Comparison of ENCODE assay signal across 9 cellular contexts in the genomic region with DNA sequence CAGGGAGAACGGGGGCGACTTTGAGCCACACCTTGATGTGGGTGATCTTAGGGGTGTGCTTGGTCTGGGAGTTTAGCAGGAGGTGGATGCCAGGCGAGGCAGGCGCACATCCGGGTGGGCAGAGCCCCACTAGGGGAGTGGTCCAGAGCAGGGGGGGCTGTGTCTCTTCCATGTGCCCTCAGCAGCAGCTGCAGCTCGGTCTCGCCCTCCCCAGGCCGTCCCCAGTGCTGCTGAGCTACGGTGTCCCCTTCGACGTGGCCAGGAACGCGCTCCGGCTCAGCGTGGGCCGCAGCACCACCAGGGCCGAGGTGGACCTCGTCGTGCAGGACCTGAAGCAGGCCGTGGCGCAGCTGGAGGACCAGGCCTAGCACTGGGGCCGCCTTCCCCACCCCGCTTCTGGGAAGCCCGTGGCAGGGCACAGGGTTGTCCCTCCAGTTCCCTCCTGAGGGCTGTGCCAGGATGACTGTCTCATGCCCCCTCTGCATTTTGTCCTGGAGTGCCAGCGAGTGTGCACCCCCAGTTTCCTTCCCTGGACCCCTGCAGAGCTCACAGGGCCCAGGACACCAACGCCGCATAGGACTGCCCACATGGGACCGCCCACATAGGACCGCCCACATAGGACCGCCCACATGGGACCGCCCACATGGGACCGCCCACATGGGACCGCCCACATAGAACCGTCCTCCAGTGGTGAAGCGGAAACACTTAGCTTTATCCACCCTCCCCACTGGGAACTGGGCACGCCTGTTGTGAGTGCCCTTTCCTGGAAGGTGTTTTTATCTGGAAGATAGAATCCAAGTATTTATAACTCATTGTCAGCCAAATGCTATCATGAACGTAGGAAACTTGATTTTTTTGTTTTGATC. TPM values are rescaled to one million over a fixed set of nuclear protein-coding genes. Genes with fewer than 3 reads are reported as not detected.
DNase-seq lines count a peak whose midpoint lies in the region; ATAC-seq, FAIRE-seq and TF ChIP-seq lines count a peak whose summit lies in the region.
"Had no signal": no experiment of that assay in that cellular context is flagged by ENCODE, and none has a peak within 500 bp of the region (broad histone marks: within the 10 kb centered on the region; RNA-seq: fewer than 3 reads in every experiment).

No MANE protein-coding gene starts in this region.

- H4K8ac ChIP-seq in H1 (ENCODE audit: extremely low read depth, insufficient read depth, low read length): no peak overlapping the region

- H3K4me1 ChIP-seq in Peyer's patch: peaks cover 0 to 12% (median 7%) of the 10 kb centered on the region in 4 donors
- H3K4me1 ChIP-seq in H1 (replicated peaks in 1 of 4; ENCODE audit: control insufficient read depth in 3 of 4, insufficient read depth in 4 of 4, low read length in 3 of 4): peaks cover 0 to 21% (median 13%) of the 10 kb centered on the region in 4 experiments; a peak in 6 of 7 replicates

- H3K4me3 ChIP-seq in AG10803 (ENCODE audit: low read length): no peak overlapping the region
- no peak overlapping the region for H3K4me3 ChIP-seq in Peyer's patch
- H3K4me3 ChIP-seq in H1 (ENCODE audit: extremely low read depth in 1 of 4, insufficient read depth in 2 of 4, low read depth in 3 of 4, low read length in 4 of 4): no peak overlapping the region

- peak overlapping the region; percentile 98; the same call in 1 of the 2 replicates for H2BK12ac ChIP-seq in H1 (ENCODE audit: low read depth, low read length)

- no peak for TF ChIP-seq EP300 in H1 (IDR thresholded peaks at IDR 0.05; ENCODE audit: borderline replicate concordance in 1 of 2, low read depth in 2 of 2, low read length in 2 of 2)

- POLR2A ChIA-PET in H1 (lab: Charles Lee; ENCODE audit: partially characterized antibody): interaction anchor here (0.7 to 3.0 kb wide), 10 partner anchors 7 to 128 kb away, joined by 3 to 23 read pairs (median 4); a partner anchor contains a TSS

- peak; percentile 62 for ATAC-seq in HG02943 (IDR thresholded peaks at IDR 0.05; ENCODE audit: low read depth, unreplicated experiment)
- ATAC-seq in naive B cell (ENCODE audit: low read depth in 2 of 2): peak; percentile 79 to 93
- ATAC-seq in GM18858 (IDR thresholded peaks at IDR 0.05; ENCODE audit: unreplicated experiment): no peak

- no peaks in the 10 kb centered on the region for H3K79me2 ChIP-seq in H1 (ENCODE audit: control insufficient read depth in 1 of 2, insufficient read depth in 2 of 2, low read length in 2 of 2)

- H3K27me3 Mint-ChIP-seq in naive B cell: no peaks in the 10 kb centered on the region

- peak; percentile 77 for FAIRE-seq in H1 (lab: Jason Lieb, UNC)

- no peak for TF ChIP-seq RAD21 in H1 (IDR thresholded peaks at IDR 0.05 in 1 of 2, conservative IDR thresholded peaks at IDR 0.05 in 1 of 2; ENCODE audit: low read depth in 2 of 2, low read length in 2 of 2)

- H3K9ac ChIP-seq in H1 (replicated peaks in 1 of 4; ENCODE audit: extremely low read depth in 1 of 4, low read depth in 3 of 4, low read length in 3 of 4): no peak overlapping the region; a peak in 1 of 7 replicates
- H3K9ac ChIP-seq: KMS-11 had no signal

- CTCF ChIA-PET in H1 (lab: Charles Lee; ENCODE audit: partially characterized antibody): interaction anchor here (0.6 to 3.0 kb wide), 12 partner anchors 10 to 163 kb away, joined by 3 to 21 read pairs (median 3); no protein-coding TSS in a partner anchor

- no peak overlapping the region for H2BK120ac ChIP-seq in H1 (replicated peaks; ENCODE audit: low read depth, low read length)

- H4K20me1 ChIP-seq in H1 (replicated peaks in 1 of 2; ENCODE audit: control insufficient read depth in 1 of 2, insufficient read depth in 2 of 2, low read length in 2 of 2): peaks cover 0 to 2% of the 10 kb centered on the region in 2 experiments

- peaks cover 0 to 2% (median 0%) of the 10 kb centered on the region in 7 donors for H3K9me3 Mint-ChIP-seq in naive B cell

- H3K36me3 Mint-ChIP-seq in naive B cell: no peaks in the 10 kb centered on the region

- peak overlapping the region in 6 of 8 donors; percentile 41 to 88 (median 69) for H3K4me3 Mint-ChIP-seq in naive B cell

- no peak overlapping the region for H4K5ac ChIP-seq in H1 (ENCODE audit: insufficient read length, low read depth, low read length)

- no peak overlapping the region for H3K23ac ChIP-seq in H1 (ENCODE audit: insufficient read length)

- no peak for TF ChIP-seq CTCF in AG10803 (conservative IDR thresholded peaks at IDR 0.05; ENCODE audit: low read length)
- TF ChIP-seq CTCF in GM13977 (IDR thresholded peaks at IDR 0.05; ENCODE audit: extremely low read depth, insufficient read depth, missing control alignments): no peak
- TF ChIP-seq CTCF in Peyer's patch (IDR thresholded peaks at IDR 0.05): no peak
- no peak for TF ChIP-seq CTCF in H1 (IDR thresholded peaks at IDR 0.05; ENCODE audit: control extremely low read depth in 1 of 3, insufficient read depth in 1 of 3, low read depth in 1 of 3, low read length in 3 of 3)

- peak; percentile 38 for DNase-seq in AG10803 (ENCODE audit: low read depth)
- DNase-seq in GM13977 (ENCODE audit: low spot score): peak; percentile 89
- DNase-seq in Peyer's patch: peak; percentile 69 to 93 (median 90)
- peak; percentile 60 to 85 for DNase-seq in H1 (ENCODE audit: low read depth in 1 of 2, low spot score in 2 of 2)
- DNase-seq in naive B cell: peak; percentile 25
- DNase-seq in NCI-H2081 treated with DMSO at 0.1 percent for 48 hours (lab: John Stamatoyannopoulos, UW): no peak

- H3K18ac ChIP-seq in H1 (ENCODE audit: extremely low read depth, low read length): peak overlapping the region; percentile 48; the same call in 1 of the 2 replicates

- peak overlapping the region in 3 of 6 donors; percentile 73 to 90 (median 77) for H3K27ac Mint-ChIP-seq in naive B cell

- H3K56ac ChIP-seq in H1 (replicated peaks; ENCODE audit: insufficient read length, low read depth, low read length): no peak overlapping the region

- TF ChIP-seq POLR2A in Peyer's patch (IDR thresholded peaks at IDR 0.05) (peak; percentile 28 to 41), H1 (IDR thresholded peaks at IDR 0.05; ENCODE audit: control extremely low read depth in 1 of 2, low read depth in 2 of 2, low read length in 2 of 2) (peak in 1 of 2 experiments; percentile 18; a peak in 1 of 3 replicates)

- H2AFZ ChIP-seq in H1 (ENCODE audit: low read length): no peak overlapping the region

- H3K27me3 ChIP-seq in Peyer's patch (no peaks in the 10 kb centered on the region), H1 (replicated peaks in 1 of 4; ENCODE audit: control insufficient read depth in 3 of 4, extremely low read depth in 1 of 4, insufficient read depth in 3 of 4, low read length in 3 of 4) (no peaks in the 10 kb centered on the region)

- H3K36me3 ChIP-seq in Peyer's patch (no peaks in the 10 kb centered on the region), H1 (ENCODE audit: control insufficient read depth in 2 of 4, insufficient read depth in 4 of 4, low read length in 3 of 4) (peaks cover 0 to 12% (median 3%) of the 10 kb centered on the region in 4 experiments; a peak in 3 of 8 replicates)

- no peaks in the 10 kb centered on the region for H3K23me2 ChIP-seq in H1 (ENCODE audit: low read depth, low read length)

- H3K9me3 ChIP-seq in Peyer's patch: no peaks in the 10 kb centered on the region
- no peaks in the 10 kb centered on the region for H3K9me3 ChIP-seq in H1 (ENCODE audit: insufficient read depth in 2 of 2, low read depth in 1 of 2, low read length in 1 of 2)

- 0 out of 2 replicates have a peak overlapping the region, but pooled peaks have one; percentile 44 for H2BK5ac ChIP-seq in H1 (ENCODE audit: low read depth, low read length)

- 0 out of 2 replicates have a peak overlapping the region, but pooled peaks have one; percentile 5 for H2AK5ac ChIP-seq in H1 (ENCODE audit: low read depth, low read length)

- H3K79me1 ChIP-seq in H1 (ENCODE audit: low read depth, low read length): 0 out of 2 replicates have a peak, but pooled peaks cover under 1% of the 10 kb centered on the region

- peak overlapping the region; percentile 61; the same call in 1 of the 2 replicates for H2BK20ac ChIP-seq in H1 (ENCODE audit: low read length)

- peak overlapping the region; percentile 55 to 80 (median 76) for H3K27ac ChIP-seq in Peyer's patch
- peak overlapping the region; percentile 26; the same call in 1 of the 2 replicates for H3K27ac ChIP-seq in H1 (ENCODE audit: low read depth, low read length)
- H3K27ac ChIP-seq: KMS-11 had no signal

- H3K4me2 ChIP-seq in H1 (ENCODE audit: insufficient read depth in 1 of 2, low read depth in 2 of 2, low read length in 2 of 2): no peak overlapping the region
- H3K4me2 ChIP-seq: KMS-11 had no signal

- H3K4me1 Mint-ChIP-seq in naive B cell: peaks cover 16 to 17% (median 16%) of the 10 kb centered on the region in 3 donors

- in situ Hi-C loops in GM13977 (cut with MboI; ENCODE audit: low pct_unique_long_range_greater_than_20kb, low sequenced_read_pairs, unreplicated experiment): no loop called here

- no peak overlapping the region for H3K14ac ChIP-seq in H1 (ENCODE audit: insufficient read length)

- H4K91ac ChIP-seq in H1 (replicated peaks; ENCODE audit: insufficient read length, low read length): peak overlapping the region; percentile 75

- H3K4ac ChIP-seq in H1 (replicated peaks; ENCODE audit: insufficient read length, low read depth, low read length): no peak overlapping the region

- H2BK15ac ChIP-seq in H1 (ENCODE audit: low read length): peak overlapping the region; percentile 61; the same call in 1 of the 2 replicates

- WGBS in H1 (ENCODE audit: extremely low coverage in 1 of 2, insufficient coverage in 1 of 2, insufficient read length in 1 of 2, insufficient replicate concordance in 2 of 2, low coverage in 1 of 2, low lambda C conversion rate in 2 of 2, missing lambda C conversion rate in 1 of 2), 2 experiments: 72% methylated on average over 36 of the region's 37 CpGs; no CpG with 5 or more reads in 1 of the 2 experiments

RNA-seq across cellular contexts. Expression of a gene that starts 1.9 kb away (rescaled TPM):
- 1 to 10 TPM in 1 of 4 donors, under 1 TPM in 1, not detected in 2; 0.27 to 2.5 TPM for total RNA-seq in Peyer's patch
- total RNA-seq in H1 (2021; fragmentation: NEBNext Ultra II Directional; extraction: Animal tissue kit (Norgen Biotek cat#: 25700)): 1.3 and 1.8 TPM in 2 replicates
- 0.68 and 1.6 TPM in 2 replicates for polyA plus RNA-seq in H1 (2011; rRNA removed)
- 1.3 TPM for polyA plus RNA-seq in H1 (2011; cell fraction: cytosol; rRNA removed)
- polyA plus RNA-seq in H1 (2011; cell fraction: nucleus; rRNA removed): 2.8 TPM
- 0.54 to 1.2 TPM (median 0.82 TPM) in 4 replicates for polyA plus RNA-seq in H1 (2012, experiment 1 of 2)
- 0.66 TPM for polyA plus RNA-seq in H1 (2012, experiment 2 of 2)
- 0.75 TPM for polyA plus RNA-seq in H1 (2013, experiment 1 of 2)
- polyA plus RNA-seq in H1 (2013, experiment 2 of 2): 0.64 TPM
- 0.15 and 0.60 TPM in 2 replicates for polyA minus RNA-seq in H1 (2011; rRNA and poly(A)+ RNA removed)
- polyA minus RNA-seq in H1 (2011; cell fraction: cytosol; rRNA and poly(A)+ RNA removed): 0.73 TPM
- 1.2 TPM for polyA minus RNA-seq in H1 (2011; cell fraction: nucleus; rRNA and poly(A)+ RNA removed)
- polyA plus RNA-seq in naive B cell (ENCODE audit: low read depth in 6 of 6): under 1 TPM in 2 of 6 donors, not detected in 4; 0.24 to 0.30 TPM

RNA-seq across cellular contexts. Expression of a gene that starts 37.4 kb away (rescaled TPM):
- 10 to 100 TPM; 13.2 to 45.2 (median 24.2) TPM for total RNA-seq in Peyer's patch
- total RNA-seq in H1 (2021; fragmentation: NEBNext Ultra II Directional; extraction: Animal tissue kit (Norgen Biotek cat#: 25700)): 79.0 and 83.7 TPM in 2 replicates
- 79.5 and 111 TPM in 2 replicates for polyA plus RNA-seq in H1 (2011; rRNA removed)
- 68.5 TPM for polyA plus RNA-seq in H1 (2011; cell fraction: cytosol; rRNA removed)
- 100.0 TPM for polyA plus RNA-seq in H1 (2011; cell fraction: nucleus; rRNA removed)
- 65.1 to 71.0 TPM (median 67.4 TPM) in 4 replicates for polyA plus RNA-seq in H1 (2012, experiment 1 of 2)
- polyA plus RNA-seq in H1 (2012, experiment 2 of 2): 70.8 TPM
- 43.4 TPM for polyA plus RNA-seq in H1 (2013, experiment 1 of 2)
- 44.4 TPM for polyA plus RNA-seq in H1 (2013, experiment 2 of 2)
- polyA minus RNA-seq in H1 (2011; rRNA and poly(A)+ RNA removed): 63.7 and 76.3 TPM in 2 replicates
- 40.9 TPM for polyA minus RNA-seq in H1 (2011; cell fraction: cytosol; rRNA and poly(A)+ RNA removed)
- polyA minus RNA-seq in H1 (2011; cell fraction: nucleus; rRNA and poly(A)+ RNA removed): 77.6 TPM
- polyA plus RNA-seq in naive B cell (ENCODE audit: low read depth in 6 of 6): 10 to 100 TPM; 11.5 to 18.8 (median 15.6) TPM

RNA-seq across cellular contexts. Expression of a gene that starts 40.2 kb away (rescaled TPM):
- total RNA-seq in Peyer's patch: under 1 TPM in 2 of 4 donors, not detected in 2; 0.27 to 0.28 TPM
- 0.08 TPM in 1 of 2 replicates, not detected in the other for total RNA-seq in H1 (2021; fragmentation: NEBNext Ultra II Directional; extraction: Animal tissue kit (Norgen Biotek cat#: 25700))
- polyA plus RNA-seq in H1 (2011; rRNA removed) (0.03 TPM in 1 of 2 replicates, not detected in the other), naive B cell (ENCODE audit: low read depth in 6 of 6) (not detected)
- 0.01 TPM for polyA plus RNA-seq in H1 (2011; cell fraction: cytosol; rRNA removed)
- 0.07 TPM for polyA plus RNA-seq in H1 (2011; cell fraction: nucleus; rRNA removed)
- polyA plus RNA-seq in H1 (2012, experiment 1 of 2): not detected in 4 replicates
- not detected for polyA plus RNA-seq in H1 (2012, experiment 2 of 2)
- polyA plus RNA-seq in H1 (2013, experiment 1 of 2): not detected
- not detected for polyA plus RNA-seq in H1 (2013, experiment 2 of 2)
- not detected in 2 replicates for polyA minus RNA-seq in H1 (2011; rRNA and poly(A)+ RNA removed)
- not detected for polyA minus RNA-seq in H1 (2011; cell fraction: cytosol; rRNA and poly(A)+ RNA removed)
- polyA minus RNA-seq in H1 (2011; cell fraction: nucleus; rRNA and poly(A)+ RNA removed): not detected
